ENCODE assay signal across 11 cellular contexts in genomic region chr13:110641055-110642015, GRCh38. TPM values are rescaled to one million over a fixed set of nuclear protein-coding genes. Genes with fewer than 3 reads are reported as not detected.
A peak's percentile ranks its signal among the peaks of the same experiment; 100 is the strongest.
DNase-seq lines count a peak whose midpoint lies in the region; ATAC-seq, FAIRE-seq and TF ChIP-seq lines count a peak whose summit lies in the region.
"Had no signal": no experiment of that assay in that cellular context is flagged by ENCODE, and none has a peak within 500 bp of the region (broad histone marks: within the 10 kb centered on the region; RNA-seq: fewer than 3 reads in every experiment).

No MANE protein-coding gene starts in this region.

- POLR2A ChIA-PET in activated CD4-positive, alpha-beta T cell treated with anti-CD3 and anti-CD28 coated beads for 36 hours (lab: Charles Lee): no interaction called here

- H3K4me3 Mint-ChIP-seq in activated CD4-positive, alpha-beta T cell treated with anti-CD3 and anti-CD28 coated beads for 36 hours: no peak overlapping the region
- H3K4me3 Mint-ChIP-seq in stimulated activated naive CD8-positive, alpha-beta T cell treated with anti-CD3 and anti-CD28 coated beads, Interleukin-15, amount 100 ng/mL, for 72 hours: no peak overlapping the region
- no peak overlapping the region for H3K4me3 Mint-ChIP-seq in mesothelial cell of epicardium

- H3K27me3 Mint-ChIP-seq in activated CD4-positive, alpha-beta T cell treated with anti-CD3 and anti-CD28 coated beads for 36 hours: no peaks in the 10 kb centered on the region
- H3K27me3 Mint-ChIP-seq in stimulated activated naive CD8-positive, alpha-beta T cell treated with anti-CD3 and anti-CD28 coated beads, Interleukin-15, amount 100 ng/mL, for 72 hours: no peaks in the 10 kb centered on the region
- H3K27me3 Mint-ChIP-seq in mesothelial cell of epicardium (ENCODE audit: low read depth): no peaks in the 10 kb centered on the region

- no peaks in the 10 kb centered on the region for H3K9me3 Mint-ChIP-seq in activated CD4-positive, alpha-beta T cell treated with anti-CD3 and anti-CD28 coated beads for 36 hours (ENCODE audit: low read depth)
- H3K9me3 Mint-ChIP-seq in stimulated activated naive CD8-positive, alpha-beta T cell treated with anti-CD3 and anti-CD28 coated beads, Interleukin-15, amount 100 ng/mL, for 72 hours: no peaks in the 10 kb centered on the region
- H3K9me3 Mint-ChIP-seq in mesothelial cell of epicardium: no peaks in the 10 kb centered on the region

- DNase-seq in activated CD4-positive, alpha-beta T cell treated with anti-CD3 and anti-CD28 coated beads for 36 hours: no peak
- no peak for DNase-seq in activated CD4-positive, alpha-beta T cell treated with anti-CD3 and anti-CD28 coated beads for 1 hour
- DNase-seq in SHP77 treated with DMSO at 0.1 percent for 48 hours (lab: John Stamatoyannopoulos, UW) (peak; percentile 63), left ventricle myocardium superior (peak; percentile 70), GM19239 (ENCODE audit: insufficient read length, low spot score) (no peak), NK-92 (lab: John Stamatoyannopoulos, UW; ENCODE audit: unreplicated experiment) (no peak), mesothelial cell of epicardium (ENCODE audit: low spot score in 2 of 2, unreplicated experiment in 2 of 2) (no peak)
- no peak for DNase-seq in stimulated activated naive CD8-positive, alpha-beta T cell treated with anti-CD3 and anti-CD28 coated beads, Interleukin-15, amount 100 ng/mL, for 72 hours
- DNase-seq: activated CD4-positive, CD25-positive, alpha-beta regulatory T cell treated with anti-CD3 and anti-CD28 coated beads, Interleukin-2, amount 50 U/mL, for 72 hours; activated naive CD4-positive, alpha-beta T cell; NCI-H774 had no signal

- no peak for ATAC-seq in activated CD4-positive, alpha-beta T cell treated with anti-CD3 and anti-CD28 coated beads for 36 hours
- peak; percentile 44 for ATAC-seq in left ventricle myocardium superior
- ATAC-seq in stimulated activated naive CD8-positive, alpha-beta T cell treated with anti-CD3 and anti-CD28 coated beads, Interleukin-15, amount 100 ng/mL, for 72 hours: no peak

- no peak for TF ChIP-seq CTCF in mesothelial cell of epicardium (IDR thresholded peaks at IDR 0.05; ENCODE audit: unreplicated experiment)

- peaks cover 3% of the 10 kb centered on the region for H3K4me1 Mint-ChIP-seq in activated CD4-positive, alpha-beta T cell treated with anti-CD3 and anti-CD28 coated beads for 36 hours
- peaks cover 24% of the 10 kb centered on the region for H3K4me1 Mint-ChIP-seq in stimulated activated naive CD8-positive, alpha-beta T cell treated with anti-CD3 and anti-CD28 coated beads, Interleukin-15, amount 100 ng/mL, for 72 hours
- H3K4me1 Mint-ChIP-seq in mesothelial cell of epicardium: no peaks in the 10 kb centered on the region

- peaks cover 45% of the 10 kb centered on the region for H3K36me3 Mint-ChIP-seq in activated CD4-positive, alpha-beta T cell treated with anti-CD3 and anti-CD28 coated beads for 36 hours (ENCODE audit: low read depth)
- peaks cover 14% of the 10 kb centered on the region for H3K36me3 Mint-ChIP-seq in mesothelial cell of epicardium

- intact Hi-C loops in activated CD4-positive, alpha-beta T cell treated with anti-CD3 and anti-CD28 coated beads for 36 hours (cut with DNase I, micrococcal nuclease): no loop called here
- intact Hi-C loops in left ventricle myocardium superior (cut with micrococcal nuclease): no loop called here

- H3K27ac Mint-ChIP-seq in activated CD4-positive, alpha-beta T cell treated with anti-CD3 and anti-CD28 coated beads for 36 hours: peak overlapping the region; percentile 25
- peak overlapping the region; percentile 34 to 85 for H3K27ac Mint-ChIP-seq in stimulated activated naive CD8-positive, alpha-beta T cell treated with anti-CD3 and anti-CD28 coated beads, Interleukin-15, amount 100 ng/mL, for 72 hours
- H3K27ac Mint-ChIP-seq in mesothelial cell of epicardium: no peak overlapping the region

- FAIRE-seq in GM19239 (lab: Jason Lieb, UNC): no peak

- CTCF ChIA-PET in activated CD4-positive, alpha-beta T cell treated with anti-CD3 and anti-CD28 coated beads for 36 hours (lab: Charles Lee): no interaction called here

RNA-seq across cellular contexts. Expression of gene NAXD, which starts 26.0 kb away (rescaled TPM):
- 10 to 100 TPM; 19.6 to 23.3 TPM for total RNA-seq in activated CD4-positive, alpha-beta T cell treated with anti-CD3 and anti-CD28 coated beads for 36 hours
- total RNA-seq in left ventricle myocardium superior (30.1 TPM), mesothelial cell of epicardium (39.5 to 41.4 TPM (median 40.8 TPM) in 3 replicates)

Comparison
In these comparisons a context has a peak if more than half of its experiments do, and no peak if none do; other contexts are left out.
1. DNase-seq: peak in SHP77 treated with DMSO at 0.1 percent for 48 hours (single experiment) and left ventricle myocardium superior (single experiment); none in activated CD4-positive, alpha-beta T cell treated with anti-CD3 and anti-CD28 coated beads for 36 hours (single experiment), activated CD4-positive, alpha-beta T cell treated with anti-CD3 and anti-CD28 coated beads for 1 hour (single experiment), stimulated activated naive CD8-positive, alpha-beta T cell treated with anti-CD3 and anti-CD28 coated beads, Interleukin-15, amount 100 ng/mL, for 72 hours (0 of 2), GM19239 (single experiment), NK-92 (single experiment) and mesothelial cell of epicardium (0 of 2).